In genomic region chr5:91407204-91407603, GRCh38 we compare ENCODE assay signal across 6 cellular contexts.
"Had no signal": no experiment of that assay in that cellular context is flagged by ENCODE, and none has a peak within 500 bp of the region (broad histone marks: within the 10 kb centered on the region; RNA-seq: fewer than 3 reads in every experiment).

No MANE protein-coding gene starts in this region.

- H3K4me3 ChIP-seq: K562 had no signal

- H3K4me3 Mint-ChIP-seq: IgD-negative memory B cell had no signal

- H3K4me1 Mint-ChIP-seq: IgD-negative memory B cell had no signal

- H3K9me3 Mint-ChIP-seq: IgD-negative memory B cell had no signal

- H3K27me3 Mint-ChIP-seq: IgD-negative memory B cell had no signal

- H3K27ac Mint-ChIP-seq: IgD-negative memory B cell had no signal

- ATAC-seq: HepG2, K562 had no signal

- DNase-seq: IMR-90, KBM-7 had no signal

- H3K27ac ChIP-seq: HL-60 had no signal
